8 cellular contexts compared by ENCODE assay signal in genomic region chr20:53829086-53829703, GRCh38.
A peak's percentile ranks its signal among the peaks of the same experiment; 100 is the strongest.
DNase-seq lines count a peak whose midpoint lies in the region; ATAC-seq, FAIRE-seq and TF ChIP-seq lines count a peak whose summit lies in the region.

No MANE protein-coding gene starts in this region.

- H3K36me3 Mint-ChIP-seq in activated T-cell treated with anti-CD3 and anti-CD28 coated beads, Interleukin-2, amount 50 U/mL, for 4 hours (ENCODE audit: insufficient read depth), result no peaks in the 10 kb centered on the region

- peaks cover 52% of the 10 kb centered on the region for H3K4me1 Mint-ChIP-seq in activated T-cell treated with anti-CD3 and anti-CD28 coated beads, Interleukin-2, amount 50 U/mL, for 4 hours (ENCODE audit: low read depth)

- no peak for TF ChIP-seq CTCF in pancreas (IDR thresholded peaks at IDR 0.05)

- no peak for DNase-seq in activated T-cell treated with anti-CD3 and anti-CD28 coated beads, Interleukin-2, amount 50 U/mL, for 4 hours
- DNase-seq in activated T-cell treated with anti-CD3 and anti-CD28 coated beads for 4 hours (no peak), fibroblast of peridontal ligament (ENCODE audit: extremely low read depth) (peak; percentile 99), pancreas (no peak), NCI-H82 treated with DMSO at 0.1 percent for 48 hours (lab: John Stamatoyannopoulos, UW; ENCODE audit: unreplicated experiment) (no peak), DMS153 (lab: John Stamatoyannopoulos, UW) (no peak), GM19240 (ENCODE audit: insufficient read length, low spot score) (no peak)

- H3K9me3 ChIP-seq in pancreas, result no peaks in the 10 kb centered on the region

- peak overlapping the region; percentile 81 for H3K4me3 Mint-ChIP-seq in activated T-cell treated with anti-CD3 and anti-CD28 coated beads, Interleukin-2, amount 50 U/mL, for 4 hours

- H3K27me3 Mint-ChIP-seq in activated T-cell treated with anti-CD3 and anti-CD28 coated beads, Interleukin-2, amount 50 U/mL, for 4 hours (ENCODE audit: low read depth), result no peaks in the 10 kb centered on the region

- intact Hi-C loops in pancreas (cut with DNase I), result no loop called here

- no peaks in the 10 kb centered on the region for H3K36me3 ChIP-seq in pancreas

- peak; percentile 85 to 95 for ATAC-seq in activated T-cell treated with anti-CD3 and anti-CD28 coated beads, Interleukin-2, amount 50 U/mL, for 4 hours
- ATAC-seq in pancreas, result peak; percentile 47 to 81 (median 56)

- peaks cover 10 to 30% (median 30%) of the 10 kb centered on the region in 3 donors for H3K4me1 ChIP-seq in pancreas

- 38 to 46% methylated on average over 9 of the region's 9 CpGs for WGBS in pancreas, 2 donors

- no peaks in the 10 kb centered on the region for H3K27me3 ChIP-seq in pancreas

- peak overlapping the region in 3 of 4 donors; percentile 12 to 73 (median 67) for H3K27ac ChIP-seq in pancreas

- peaks cover 8% of the 10 kb centered on the region for H3K9me3 Mint-ChIP-seq in activated T-cell treated with anti-CD3 and anti-CD28 coated beads, Interleukin-2, amount 50 U/mL, for 4 hours

- FAIRE-seq in TTC549 (lab: Jason Lieb, UNC), result peak; percentile 81
- no peak for FAIRE-seq in pancreas (lab: Jason Lieb, UNC)

- H3K4me3 ChIP-seq in pancreas, result peak overlapping the region in 1 of 4 donors; percentile 24
